Comparison of ENCODE assay signal across 25 cellular contexts in the genomic region with DNA sequence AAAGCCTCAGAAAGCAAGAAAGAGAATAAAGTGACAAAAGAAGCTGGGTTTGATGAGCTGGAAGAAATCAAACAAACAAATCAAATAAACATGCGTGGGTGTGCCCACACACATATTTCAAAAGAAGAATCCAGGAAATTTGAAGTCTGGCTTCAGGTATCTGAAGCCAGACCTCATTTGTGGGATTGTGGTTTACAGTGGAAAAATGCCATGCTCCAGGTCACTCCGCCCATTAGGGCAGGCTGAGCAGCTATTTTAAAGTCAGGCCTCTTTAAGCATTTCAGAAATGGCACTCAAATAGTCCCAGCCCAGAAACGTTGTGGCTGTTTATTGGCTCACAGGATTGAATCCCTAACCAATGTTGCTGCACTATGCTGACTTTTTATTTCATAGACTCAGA.
DNase-seq lines count a peak whose midpoint lies in the region; ATAC-seq and TF ChIP-seq lines count a peak whose summit lies in the region.
"Had no signal": no experiment of that assay in that cellular context is flagged by ENCODE, and none has a peak within 500 bp of the region (broad histone marks: within the 10 kb centered on the region; RNA-seq: fewer than 3 reads in every experiment).

No MANE protein-coding gene starts in this region.

- H3K4me2 ChIP-seq in PC-3 (ENCODE audit: low read length) = peak overlapping the region; percentile 51; the same call in 1 of the 2 replicates

- no peaks in the 10 kb centered on the region for H3K9me2 ChIP-seq in PC-3 (replicated peaks; ENCODE audit: low read length)

- CTCF ChIA-PET in PC-3 (lab: Charles Lee) = no interaction called here

- no peak overlapping the region for H3K4me3 ChIP-seq in PC-3 (ENCODE audit: low read length)
- no peak overlapping the region for H3K4me3 ChIP-seq in retinal pigment epithelial cell (ENCODE audit: low read length)

- no peaks in the 10 kb centered on the region for H4K20me1 ChIP-seq in PC-3 (ENCODE audit: low read length)

- intact Hi-C loops in PC-3 (cut with micrococcal nuclease) = no loop called here

- no peak overlapping the region for H3K9ac ChIP-seq in PC-3 (ENCODE audit: low read length)

- H3F3A ChIP-seq in PC-3 (ENCODE audit: low read length, unreplicated experiment) = no peaks in the 10 kb centered on the region

- BruUV-seq in PC-3 (replicated peaks; lab: Mats Ljungman, UMichigan) = no TSS peak

- ATAC-seq in PC-3 = no peak
- ATAC-seq in HG03460 (IDR thresholded peaks at IDR 0.05; ENCODE audit: unreplicated experiment) = no peak
- ATAC-seq: HCT116, HepG2, Panc1 had no signal

- H3K27me3 ChIP-seq in PC-3 (ENCODE audit: low read length) = no peaks in the 10 kb centered on the region

- no peak for TF ChIP-seq CTCF in PC-3 (conservative IDR thresholded peaks at IDR 0.05; ENCODE audit: low read depth, low read length)
- TF ChIP-seq CTCF in retinal pigment epithelial cell (conservative IDR thresholded peaks at IDR 0.05; ENCODE audit: low read depth, low read length) = no peak

- no peak overlapping the region for H3K27ac ChIP-seq in PC-3 (ENCODE audit: low read length)
- H3K27ac ChIP-seq: RWPE1 had no signal

- POLR2A ChIA-PET in PC-3 (lab: Charles Lee; ENCODE audit: unreplicated experiment) = no interaction called here

- DNase-seq in AG20443 (ENCODE audit: low spot score) (peak; percentile 8), PC-3 (peak; percentile 75), islet precursor cell (peak; percentile 55), retinal pigment epithelial cell (ENCODE audit: low read depth) (peak; percentile 1), inferior parietal cortex (ENCODE audit: extremely low spot score) (no peak)
- no peak for DNase-seq in NK-92 treated with Interleukin-12 subunit alpha and Interleukin-12 subunit beta, amount 100 ng/mL, for 24 hours (lab: John Stamatoyannopoulos, UW)
- DNase-seq: AML-193; C1 segment of cervical spinal cord; CD4-positive, alpha-beta memory T cell; COR-L47; DMS53; GDM1; Karpas-422; NCI-H1105; NCI-H146; NCI-H2029; NCI-H446 treated with DMSO at 0.1 percent for 48 hours; NCI-H526; NCI-H82; SHP77 had no signal

- no peaks in the 10 kb centered on the region for H3K79me2 ChIP-seq in PC-3 (ENCODE audit: low read length)

- no peak overlapping the region for H2AFZ ChIP-seq in PC-3 (ENCODE audit: low read length)

- H3K36me3 ChIP-seq in PC-3 (ENCODE audit: low read depth, low read length) = no peaks in the 10 kb centered on the region

- no peaks in the 10 kb centered on the region for H3K9me3 ChIP-seq in PC-3 (ENCODE audit: low read length)

- peaks cover 5% of the 10 kb centered on the region for H3K4me1 ChIP-seq in PC-3 (ENCODE audit: insufficient read depth, low read length)

Comparison
In these comparisons a context has a peak if more than half of its experiments do, and no peak if none do; other contexts are left out.
1. DNase-seq: peak in AG20443 (single experiment), PC-3 (single experiment), islet precursor cell (single experiment) and retinal pigment epithelial cell (single experiment); none in NK-92 treated with Interleukin-12 subunit alpha and Interleukin-12 subunit beta, amount 100 ng/mL, for 24 hours (single experiment) and inferior parietal cortex (single experiment).